In genomic region chr2:112767693-112768380, GRCh38 we compare ENCODE assay signal across 3 cellular contexts.
TF ChIP-seq lines count a peak whose summit lies in the region.

No MANE protein-coding gene starts in this region.

TF ChIP-seq in IMR-90, 13 proteins besides CTCF, POLR2A, EP300 and RAD21:
- TF ChIP-seq CHD1 (IDR thresholded peaks at IDR 0.05; ENCODE audit: low read depth, low read length), result no peak
- TF ChIP-seq NFE2L2 (IDR thresholded peaks at IDR 0.05; ENCODE audit: low read depth, low read length), result no peak
- no peak for TF ChIP-seq RFX5 (IDR thresholded peaks at IDR 0.05; ENCODE audit: low read depth, low read length)
- no peak for TF ChIP-seq CEBPB (IDR thresholded peaks at IDR 0.05; ENCODE audit: low read depth, low read length)
- no peak for TF ChIP-seq ELK1 (IDR thresholded peaks at IDR 0.05; ENCODE audit: borderline replicate concordance, low read depth, low read length)
- no peak for TF ChIP-seq FOS (IDR thresholded peaks at IDR 0.05; ENCODE audit: low read depth, low read length)
- no peak for TF ChIP-seq BHLHE40 (IDR thresholded peaks at IDR 0.05; ENCODE audit: low read depth, low read length)
- TF ChIP-seq SMC3 (IDR thresholded peaks at IDR 0.05; ENCODE audit: low read depth, low read length), result no peak
- no peak for TF ChIP-seq RCOR1 (IDR thresholded peaks at IDR 0.05; ENCODE audit: insufficient replicate concordance, low read length)

TF ChIP-seq in K562, 482 proteins besides CTCF, POLR2A, EP300 and RAD21:
- TF ChIP-seq CCAR2 (IDR thresholded peaks at IDR 0.05; ENCODE audit: low read depth, low read length), result no peak
- TF ChIP-seq TEAD1 (CRISPR knock-in tag; IDR thresholded peaks at IDR 0.05), result 0 out of 4 replicates have a peak, but pooled peaks of 1 of the 2 experiments have one; percentile 12
- no peak for TF ChIP-seq ZNF24 (IDR thresholded peaks at IDR 0.05)
- TF ChIP-seq ZNF197 (CRISPR knock-in tag; IDR thresholded peaks at IDR 0.05; ENCODE audit: low read depth), result no peak
- TF ChIP-seq ZNF436 (CRISPR knock-in tag; IDR thresholded peaks at IDR 0.05), result no peak
- no peak for TF ChIP-seq RBM22 (IDR thresholded peaks at IDR 0.05; ENCODE audit: low read depth, low read length, poor library complexity, severe bottlenecking)
- peak; percentile 92; the same call in 1 of the 2 replicates for TF ChIP-seq ZNF124 (CRISPR knock-in tag; IDR thresholded peaks at IDR 0.05)
- no peak for TF ChIP-seq POLR3G (IDR thresholded peaks at IDR 0.05; ENCODE audit: extremely low read depth, insufficient read length, insufficient replicate concordance)
- no peak for TF ChIP-seq PREB (CRISPR knock-in tag; IDR thresholded peaks at IDR 0.05)
- no peak for TF ChIP-seq JUNB (CRISPR knock-in tag; conservative IDR thresholded peaks at IDR 0.05)
- no peak for TF ChIP-seq C11orf30 (IDR thresholded peaks at IDR 0.05; ENCODE audit: low read depth)
- no peak for TF ChIP-seq EZH2 (IDR thresholded peaks at IDR 0.05; ENCODE audit: borderline replicate concordance, low read depth, low read length)

TF ChIP-seq in SK-N-SH, 30 proteins besides CTCF, POLR2A, EP300 and RAD21:
- TF ChIP-seq GABPA (IDR thresholded peaks at IDR 0.05; ENCODE audit: low read depth), result no peak
- TF ChIP-seq TAF1 (IDR thresholded peaks at IDR 0.05; ENCODE audit: borderline replicate concordance, low read depth, low read length), result no peak
- TF ChIP-seq RFX5 (IDR thresholded peaks at IDR 0.05; ENCODE audit: low read length), result no peak
- TF ChIP-seq, protein P1, sequence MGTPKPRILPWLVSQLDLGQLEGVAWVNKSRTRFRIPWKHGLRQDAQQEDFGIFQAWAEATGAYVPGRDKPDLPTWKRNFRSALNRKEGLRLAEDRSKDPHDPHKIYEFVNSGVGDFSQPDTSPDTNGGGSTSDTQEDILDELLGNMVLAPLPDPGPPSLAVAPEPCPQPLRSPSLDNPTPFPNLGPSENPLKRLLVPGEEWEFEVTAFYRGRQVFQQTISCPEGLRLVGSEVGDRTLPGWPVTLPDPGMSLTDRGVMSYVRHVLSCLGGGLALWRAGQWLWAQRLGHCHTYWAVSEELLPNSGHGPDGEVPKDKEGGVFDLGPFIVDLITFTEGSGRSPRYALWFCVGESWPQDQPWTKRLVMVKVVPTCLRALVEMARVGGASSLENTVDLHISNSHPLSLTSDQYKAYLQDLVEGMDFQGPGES (IDR thresholded peaks at IDR 0.05; ENCODE audit: low read depth, low read length), result no peak
- no peak for TF ChIP-seq JUND (IDR thresholded peaks at IDR 0.05)
- no peak for TF ChIP-seq TCF12 (IDR thresholded peaks at IDR 0.05)
- TF ChIP-seq MEF2A (IDR thresholded peaks at IDR 0.05; ENCODE audit: borderline replicate concordance, low read depth), result no peak
- TF ChIP-seq, protein P2, sequence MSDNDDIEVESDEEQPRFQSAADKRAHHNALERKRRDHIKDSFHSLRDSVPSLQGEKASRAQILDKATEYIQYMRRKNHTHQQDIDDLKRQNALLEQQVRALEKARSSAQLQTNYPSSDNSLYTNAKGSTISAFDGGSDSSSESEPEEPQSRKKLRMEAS (IDR thresholded peaks at IDR 0.05; ENCODE audit: low read depth), result no peak
- no peak for TF ChIP-seq RCOR1 (IDR thresholded peaks at IDR 0.05; ENCODE audit: low read length)
- TF ChIP-seq PBX3 (IDR thresholded peaks at IDR 0.05), result no peak
- TF ChIP-seq CHD2 (IDR thresholded peaks at IDR 0.05; ENCODE audit: low read length, partially characterized antibody), result no peak
- TF ChIP-seq, protein P3, sequence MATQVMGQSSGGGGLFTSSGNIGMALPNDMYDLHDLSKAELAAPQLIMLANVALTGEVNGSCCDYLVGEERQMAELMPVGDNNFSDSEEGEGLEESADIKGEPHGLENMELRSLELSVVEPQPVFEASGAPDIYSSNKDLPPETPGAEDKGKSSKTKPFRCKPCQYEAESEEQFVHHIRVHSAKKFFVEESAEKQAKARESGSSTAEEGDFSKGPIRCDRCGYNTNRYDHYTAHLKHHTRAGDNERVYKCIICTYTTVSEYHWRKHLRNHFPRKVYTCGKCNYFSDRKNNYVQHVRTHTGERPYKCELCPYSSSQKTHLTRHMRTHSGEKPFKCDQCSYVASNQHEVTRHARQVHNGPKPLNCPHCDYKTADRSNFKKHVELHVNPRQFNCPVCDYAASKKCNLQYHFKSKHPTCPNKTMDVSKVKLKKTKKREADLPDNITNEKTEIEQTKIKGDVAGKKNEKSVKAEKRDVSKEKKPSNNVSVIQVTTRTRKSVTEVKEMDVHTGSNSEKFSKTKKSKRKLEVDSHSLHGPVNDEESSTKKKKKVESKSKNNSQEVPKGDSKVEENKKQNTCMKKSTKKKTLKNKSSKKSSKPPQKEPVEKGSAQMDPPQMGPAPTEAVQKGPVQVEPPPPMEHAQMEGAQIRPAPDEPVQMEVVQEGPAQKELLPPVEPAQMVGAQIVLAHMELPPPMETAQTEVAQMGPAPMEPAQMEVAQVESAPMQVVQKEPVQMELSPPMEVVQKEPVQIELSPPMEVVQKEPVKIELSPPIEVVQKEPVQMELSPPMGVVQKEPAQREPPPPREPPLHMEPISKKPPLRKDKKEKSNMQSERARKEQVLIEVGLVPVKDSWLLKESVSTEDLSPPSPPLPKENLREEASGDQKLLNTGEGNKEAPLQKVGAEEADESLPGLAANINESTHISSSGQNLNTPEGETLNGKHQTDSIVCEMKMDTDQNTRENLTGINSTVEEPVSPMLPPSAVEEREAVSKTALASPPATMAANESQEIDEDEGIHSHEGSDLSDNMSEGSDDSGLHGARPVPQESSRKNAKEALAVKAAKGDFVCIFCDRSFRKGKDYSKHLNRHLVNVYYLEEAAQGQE (IDR thresholded peaks at IDR 0.05; ENCODE audit: low read depth, low read length), result no peak
- no peak for TF ChIP-seq FOXM1 (IDR thresholded peaks at IDR 0.05; ENCODE audit: low read depth)
- TF ChIP-seq GATA2 (CRISPR knock-in tag; IDR thresholded peaks at IDR 0.05), result no peak
- TF ChIP-seq TEAD4 (IDR thresholded peaks at IDR 0.05; ENCODE audit: borderline replicate concordance, insufficient read depth), result no peak
- no peak for TF ChIP-seq FOSL2 (IDR thresholded peaks at IDR 0.05; ENCODE audit: borderline replicate concordance, low read depth)
- TF ChIP-seq POLR2AphosphoS5 (IDR thresholded peaks at IDR 0.05; ENCODE audit: low read depth, low read length), result no peak
- no peak for TF ChIP-seq FOXJ3 (CRISPR knock-in tag; IDR thresholded peaks at IDR 0.05)
